In genomic region chr6:137799950-137800568, GRCh38 we compare ENCODE assay signal across 7 cellular contexts.
DNase-seq lines count a peak whose midpoint lies in the region; ATAC-seq and TF ChIP-seq lines count a peak whose summit lies in the region.

No MANE protein-coding gene starts in this region.

- H3K4me1 Mint-ChIP-seq in activated naive CD8-positive, alpha-beta T cell treated with anti-CD3 and anti-CD28 coated beads, Interleukin-2, amount 10 ng/mL, durations not matched to agents 7 days and 5 days: peaks cover 50% of the 10 kb centered on the region

- no peaks in the 10 kb centered on the region for H3K27me3 Mint-ChIP-seq in activated naive CD8-positive, alpha-beta T cell treated with anti-CD3 and anti-CD28 coated beads, Interleukin-2, amount 10 ng/mL, durations not matched to agents 7 days and 5 days

- H3K4me3 Mint-ChIP-seq in activated naive CD8-positive, alpha-beta T cell treated with anti-CD3 and anti-CD28 coated beads, Interleukin-2, amount 10 ng/mL, durations not matched to agents 7 days and 5 days: no peak overlapping the region

- H3K36me3 Mint-ChIP-seq in activated naive CD8-positive, alpha-beta T cell treated with anti-CD3 and anti-CD28 coated beads, Interleukin-2, amount 10 ng/mL, durations not matched to agents 7 days and 5 days: peaks cover 5% of the 10 kb centered on the region

- H3K36me3 ChIP-seq in hepatocyte (replicated peaks; ENCODE audit: insufficient read depth, low read depth): no peaks in the 10 kb centered on the region

- no peak overlapping the region for H2AFZ ChIP-seq in hepatocyte

- no peak overlapping the region for H3K4me2 ChIP-seq in hepatocyte

- H3K27ac ChIP-seq in hepatocyte: peak overlapping the region; percentile 86

- H3K9me3 Mint-ChIP-seq in activated naive CD8-positive, alpha-beta T cell treated with anti-CD3 and anti-CD28 coated beads, Interleukin-2, amount 10 ng/mL, durations not matched to agents 7 days and 5 days: peaks cover 3% of the 10 kb centered on the region

- H3K4me3 ChIP-seq in GM12865 (ENCODE audit: low read depth, low read length) (no peak overlapping the region), hepatocyte (no peak overlapping the region)

- H4K20me1 ChIP-seq in hepatocyte (ENCODE audit: insufficient read depth, poor library complexity, severe bottlenecking): no peaks in the 10 kb centered on the region

- peak; percentile 77 for ATAC-seq in HG02588 (IDR thresholded peaks at IDR 0.05; ENCODE audit: unreplicated experiment)
- peak; percentile 81 for ATAC-seq in activated naive CD8-positive, alpha-beta T cell treated with anti-CD3 and anti-CD28 coated beads, Interleukin-2, amount 10 ng/mL, durations not matched to agents 7 days and 5 days (ENCODE audit: low read depth)

- H3K4me1 ChIP-seq in hepatocyte (ENCODE audit: insufficient read depth): peaks cover 27% of the 10 kb centered on the region

- H3K27me3 ChIP-seq in hepatocyte: no peaks in the 10 kb centered on the region

- H3K79me2 ChIP-seq in hepatocyte: no peaks in the 10 kb centered on the region

- POLR2A ChIA-PET in activated naive CD8-positive, alpha-beta T cell treated with anti-CD3 and anti-CD28 coated beads, Interleukin-2, amount 10 ng/mL, durations not matched to agents 7 days and 5 days (lab: Charles Lee): interaction anchor here (0.9 to 2.7 kb wide), 4 partner anchors 9 to 92 kb away, joined by 5 to 35 read pairs (median 6); partner anchors contain the start of gene TNFAIP3

- TF ChIP-seq CTCF in GM12865 (IDR thresholded peaks at IDR 0.05; ENCODE audit: insufficient read depth, low read depth, low read length, missing control alignments): peak; percentile 70
- peak; percentile 39 for TF ChIP-seq CTCF in hepatocyte (IDR thresholded peaks at IDR 0.05; ENCODE audit: poor library complexity)

- no peaks in the 10 kb centered on the region for H3K9me3 ChIP-seq in hepatocyte (ENCODE audit: low read depth)

- H3K27ac Mint-ChIP-seq in activated naive CD8-positive, alpha-beta T cell treated with anti-CD3 and anti-CD28 coated beads, Interleukin-2, amount 10 ng/mL, durations not matched to agents 7 days and 5 days: peak overlapping the region; percentile 59

- WGBS in hepatocyte (ENCODE audit: low lambda C conversion rate, missing lambda C conversion rate): 96% methylated on average over 3 of the region's 3 CpGs

- DNase-seq in GM12865 (ENCODE audit: low read depth) (peak; percentile 88), RPMI7951 (ENCODE audit: low read depth) (peak; percentile 71), hepatocyte (ENCODE audit: low spot score) (peak; percentile 55), GOT3 (lab: John Stamatoyannopoulos, UW) (no peak)
- DNase-seq in activated naive CD8-positive, alpha-beta T cell treated with anti-CD3 and anti-CD28 coated beads, Interleukin-2, amount 10 ng/mL, durations not matched to agents 7 days and 5 days: no peak
- peak; percentile 67 for DNase-seq in stimulated activated CD4-positive, alpha-beta T cell treated with anti-CD3 and anti-CD28 coated beads, Interleukin-2, amount 100 ng/mL, for 4 hours (ENCODE audit: low read depth)

- H3K9me2 ChIP-seq in hepatocyte (replicated peaks; ENCODE audit: insufficient read depth): no peaks in the 10 kb centered on the region

Comparison
In these comparisons a context has a peak if more than half of its experiments do, and no peak if none do; other contexts are left out.
1. DNase-seq: peak in GM12865 (single experiment), RPMI7951 (single experiment), hepatocyte (single experiment) and stimulated activated CD4-positive, alpha-beta T cell treated with anti-CD3 and anti-CD28 coated beads, Interleukin-2, amount 100 ng/mL, for 4 hours (single experiment); none in activated naive CD8-positive, alpha-beta T cell treated with anti-CD3 and anti-CD28 coated beads, Interleukin-2, amount 10 ng/mL, durations not matched to agents 7 days and 5 days (single experiment) and GOT3 (single experiment).